1 cellular context compared by ENCODE assay signal in the genomic region with DNA sequence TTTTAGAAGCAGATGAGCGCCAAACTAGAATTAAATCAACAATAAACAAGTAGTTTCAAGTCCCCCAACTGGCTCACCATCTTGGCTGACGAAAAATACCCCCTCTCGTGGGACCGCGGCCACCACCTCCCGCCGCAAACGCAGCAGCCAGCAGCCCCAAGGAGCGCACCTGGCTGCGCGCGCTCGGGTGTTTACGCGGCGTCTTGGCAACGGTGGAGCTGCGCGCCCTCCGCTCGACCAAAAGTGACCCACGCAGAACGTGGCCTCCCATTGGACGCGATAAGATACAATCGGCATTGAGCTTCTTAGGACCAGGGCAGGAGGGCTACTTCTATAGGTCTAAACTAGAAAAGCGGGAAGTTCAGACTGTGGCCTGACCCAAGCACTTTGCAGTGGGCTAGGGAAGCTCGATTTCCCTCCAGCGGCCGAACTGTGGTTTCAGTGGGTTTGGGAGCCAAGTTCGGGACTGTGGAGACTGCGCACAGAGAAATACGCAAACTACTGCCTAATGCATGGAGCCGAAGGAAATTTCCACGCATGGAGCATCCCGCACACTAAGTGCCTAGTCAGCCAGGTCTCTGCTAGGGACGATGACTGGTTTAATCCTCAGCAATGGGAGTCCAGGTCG.
TF ChIP-seq lines count a peak whose summit lies in the region.

MNS1 (minus strand) TSS at position 245 of the 628 bp plus-strand sequence; CDS start at position 80, 165 bp downstream.

TF ChIP-seq in HepG2, 621 proteins besides CTCF, POLR2A, EP300 and RAD21 (continued from another document and continues in another):
- no peak for TF ChIP-seq ZNF556 (CRISPR knock-in tag; IDR thresholded peaks at IDR 0.05; ENCODE audit: borderline replicate concordance)
- TF ChIP-seq ATF3 (CRISPR knock-in tag; IDR thresholded peaks at IDR 0.05) = no peak
- TF ChIP-seq CHD4 (IDR thresholded peaks at IDR 0.05; ENCODE audit: borderline replicate concordance, low read length) = no peak
- no peak for TF ChIP-seq ZKSCAN8 (CRISPR knock-in tag; IDR thresholded peaks at IDR 0.05; ENCODE audit: borderline replicate concordance)
- 0 out of 2 replicates have a peak, but pooled peaks have one; percentile 23 for TF ChIP-seq KDM5A (IDR thresholded peaks at IDR 0.05; ENCODE audit: borderline replicate concordance, low read length)
- TF ChIP-seq SATB2 (CRISPR knock-in tag; IDR thresholded peaks at IDR 0.05) = no peak
- peak; percentile 39; the same call in 1 of the 2 replicates for TF ChIP-seq NFKB2 (CRISPR knock-in tag; IDR thresholded peaks at IDR 0.05; ENCODE audit: borderline replicate concordance)
- no peak for TF ChIP-seq MATR3 (CRISPR knock-in tag; IDR thresholded peaks at IDR 0.05)
- TF ChIP-seq FOXA3 (CRISPR knock-in tag; IDR thresholded peaks at IDR 0.05) = peak; percentile 45; the same call in 1 of the 2 replicates
- no peak for TF ChIP-seq FOXK2 (IDR thresholded peaks at IDR 0.05)
- no peak for TF ChIP-seq USF2 (IDR thresholded peaks at IDR 0.05; ENCODE audit: low read depth, low read length)
- TF ChIP-seq USF2 (CRISPR knock-in tag; IDR thresholded peaks at IDR 0.05; ENCODE audit: borderline replicate concordance) = no peak
- TF ChIP-seq POGZ (CRISPR knock-in tag; IDR thresholded peaks at IDR 0.05) = peak; percentile 84
- TF ChIP-seq, protein P1, sequence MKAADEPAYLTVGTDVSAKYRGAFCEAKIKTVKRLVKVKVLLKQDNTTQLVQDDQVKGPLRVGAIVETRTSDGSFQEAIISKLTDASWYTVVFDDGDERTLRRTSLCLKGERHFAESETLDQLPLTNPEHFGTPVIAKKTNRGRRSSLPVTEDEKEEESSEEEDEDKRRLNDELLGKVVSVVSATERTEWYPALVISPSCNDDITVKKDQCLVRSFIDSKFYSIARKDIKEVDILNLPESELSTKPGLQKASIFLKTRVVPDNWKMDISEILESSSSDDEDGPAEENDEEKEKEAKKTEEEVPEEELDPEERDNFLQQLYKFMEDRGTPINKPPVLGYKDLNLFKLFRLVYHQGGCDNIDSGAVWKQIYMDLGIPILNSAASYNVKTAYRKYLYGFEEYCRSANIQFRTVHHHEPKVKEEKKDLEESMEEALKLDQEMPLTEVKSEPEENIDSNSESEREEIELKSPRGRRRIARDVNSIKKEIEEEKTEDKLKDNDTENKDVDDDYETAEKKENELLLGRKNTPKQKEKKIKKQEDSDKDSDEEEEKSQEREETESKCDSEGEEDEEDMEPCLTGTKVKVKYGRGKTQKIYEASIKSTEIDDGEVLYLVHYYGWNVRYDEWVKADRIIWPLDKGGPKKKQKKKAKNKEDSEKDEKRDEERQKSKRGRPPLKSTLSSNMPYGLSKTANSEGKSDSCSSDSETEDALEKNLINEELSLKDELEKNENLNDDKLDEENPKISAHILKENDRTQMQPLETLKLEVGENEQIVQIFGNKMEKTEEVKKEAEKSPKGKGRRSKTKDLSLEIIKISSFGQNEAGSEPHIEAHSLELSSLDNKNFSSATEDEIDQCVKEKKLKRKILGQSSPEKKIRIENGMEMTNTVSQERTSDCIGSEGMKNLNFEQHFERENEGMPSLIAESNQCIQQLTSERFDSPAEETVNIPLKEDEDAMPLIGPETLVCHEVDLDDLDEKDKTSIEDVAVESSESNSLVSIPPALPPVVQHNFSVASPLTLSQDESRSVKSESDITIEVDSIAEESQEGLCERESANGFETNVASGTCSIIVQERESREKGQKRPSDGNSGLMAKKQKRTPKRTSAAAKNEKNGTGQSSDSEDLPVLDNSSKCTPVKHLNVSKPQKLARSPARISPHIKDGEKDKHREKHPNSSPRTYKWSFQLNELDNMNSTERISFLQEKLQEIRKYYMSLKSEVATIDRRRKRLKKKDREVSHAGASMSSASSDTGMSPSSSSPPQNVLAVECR (CRISPR knock-in tag; IDR thresholded peaks at IDR 0.05; ENCODE audit: borderline replicate concordance) = peak; percentile 89; the same call in 1 of the 2 replicates
- TF ChIP-seq ARNT2 (CRISPR knock-in tag; IDR thresholded peaks at IDR 0.05; ENCODE audit: low read depth) = 0 out of 2 replicates have a peak, but pooled peaks have one; percentile 51
- no peak for TF ChIP-seq RARA (CRISPR knock-in tag; IDR thresholded peaks at IDR 0.05)
- TF ChIP-seq, protein P2, sequence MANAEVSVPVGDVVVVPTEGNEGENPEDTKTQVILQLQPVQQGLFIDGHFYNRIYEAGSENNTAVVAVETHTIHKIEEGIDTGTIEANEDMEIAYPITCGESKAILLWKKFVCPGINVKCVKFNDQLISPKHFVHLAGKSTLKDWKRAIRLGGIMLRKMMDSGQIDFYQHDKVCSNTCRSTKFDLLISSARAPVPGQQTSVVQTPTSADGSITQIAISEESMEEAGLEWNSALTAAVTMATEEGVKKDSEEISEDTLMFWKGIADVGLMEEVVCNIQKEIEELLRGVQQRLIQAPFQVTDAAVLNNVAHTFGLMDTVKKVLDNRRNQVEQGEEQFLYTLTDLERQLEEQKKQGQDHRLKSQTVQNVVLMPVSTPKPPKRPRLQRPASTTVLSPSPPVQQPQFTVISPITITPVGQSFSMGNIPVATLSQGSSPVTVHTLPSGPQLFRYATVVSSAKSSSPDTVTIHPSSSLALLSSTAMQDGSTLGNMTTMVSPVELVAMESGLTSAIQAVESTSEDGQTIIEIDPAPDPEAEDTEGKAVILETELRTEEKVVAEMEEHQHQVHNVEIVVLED (CRISPR knock-in tag; IDR thresholded peaks at IDR 0.05; ENCODE audit: borderline replicate concordance) = peak; percentile 82
- peak; percentile 37 for TF ChIP-seq ZNF883 (CRISPR knock-in tag; IDR thresholded peaks at IDR 0.05; ENCODE audit: not compliant biosample characterization)
- TF ChIP-seq ZNF598 (CRISPR knock-in tag; IDR thresholded peaks at IDR 0.05; ENCODE audit: borderline replicate concordance) = peak; percentile 65; the same call in 1 of the 2 replicates
- TF ChIP-seq, protein P3, sequence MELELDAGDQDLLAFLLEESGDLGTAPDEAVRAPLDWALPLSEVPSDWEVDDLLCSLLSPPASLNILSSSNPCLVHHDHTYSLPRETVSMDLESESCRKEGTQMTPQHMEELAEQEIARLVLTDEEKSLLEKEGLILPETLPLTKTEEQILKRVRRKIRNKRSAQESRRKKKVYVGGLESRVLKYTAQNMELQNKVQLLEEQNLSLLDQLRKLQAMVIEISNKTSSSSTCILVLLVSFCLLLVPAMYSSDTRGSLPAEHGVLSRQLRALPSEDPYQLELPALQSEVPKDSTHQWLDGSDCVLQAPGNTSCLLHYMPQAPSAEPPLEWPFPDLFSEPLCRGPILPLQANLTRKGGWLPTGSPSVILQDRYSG (CRISPR knock-in tag; IDR thresholded peaks at IDR 0.05) = no peak
- TF ChIP-seq HNRNPLL (IDR thresholded peaks at IDR 0.05; ENCODE audit: low read depth, low read length, poor library complexity, severe bottlenecking) = peak; percentile 95
- TF ChIP-seq ZNF451 (CRISPR knock-in tag; IDR thresholded peaks at IDR 0.05) = no peak
- TF ChIP-seq, protein P4, sequence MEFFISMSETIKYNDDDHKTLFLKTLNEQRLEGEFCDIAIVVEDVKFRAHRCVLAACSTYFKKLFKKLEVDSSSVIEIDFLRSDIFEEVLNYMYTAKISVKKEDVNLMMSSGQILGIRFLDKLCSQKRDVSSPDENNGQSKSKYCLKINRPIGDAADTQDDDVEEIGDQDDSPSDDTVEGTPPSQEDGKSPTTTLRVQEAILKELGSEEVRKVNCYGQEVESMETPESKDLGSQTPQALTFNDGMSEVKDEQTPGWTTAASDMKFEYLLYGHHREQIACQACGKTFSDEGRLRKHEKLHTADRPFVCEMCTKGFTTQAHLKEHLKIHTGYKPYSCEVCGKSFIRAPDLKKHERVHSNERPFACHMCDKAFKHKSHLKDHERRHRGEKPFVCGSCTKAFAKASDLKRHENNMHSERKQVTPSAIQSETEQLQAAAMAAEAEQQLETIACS (CRISPR knock-in tag; IDR thresholded peaks at IDR 0.05) = peak; percentile 84
- TF ChIP-seq, protein P5, sequence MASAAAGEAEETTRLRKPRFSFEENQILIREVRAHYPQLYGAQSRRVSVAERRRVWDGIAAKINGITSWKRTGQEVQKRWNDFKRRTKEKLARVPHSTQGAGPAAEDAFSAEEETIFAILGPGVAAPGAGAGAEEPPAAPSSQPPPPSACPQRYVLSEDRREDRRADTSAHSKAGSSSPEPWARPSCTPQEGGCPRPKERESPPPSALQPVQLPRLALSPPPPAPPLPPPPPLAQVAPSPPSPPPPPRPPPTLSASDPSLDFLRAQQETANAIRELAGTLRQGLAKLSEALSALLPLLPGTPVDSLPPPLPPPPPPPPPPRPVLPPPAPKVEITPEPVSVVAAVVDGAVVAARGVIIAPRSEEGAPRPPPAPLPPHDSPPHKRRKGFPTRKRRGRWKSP (CRISPR knock-in tag; IDR thresholded peaks at IDR 0.05) = peak; percentile 94
- TF ChIP-seq ZNF597 (CRISPR knock-in tag; IDR thresholded peaks at IDR 0.05) = no peak
- TF ChIP-seq MXI1 (IDR thresholded peaks at IDR 0.05; ENCODE audit: borderline replicate concordance, low read depth, low read length) = peak; percentile 85; the same call in 2 of the 3 replicates
- no peak for TF ChIP-seq TOPORS (CRISPR knock-in tag; IDR thresholded peaks at IDR 0.05)
- peak; percentile 96 for TF ChIP-seq TFDP2 (CRISPR knock-in tag; IDR thresholded peaks at IDR 0.05)
- no peak for TF ChIP-seq ZFY (CRISPR knock-in tag; IDR thresholded peaks at IDR 0.05)
- peak; percentile 48; the same call in 1 of the 2 replicates for TF ChIP-seq REPIN1 (CRISPR knock-in tag; IDR thresholded peaks at IDR 0.05; ENCODE audit: borderline replicate concordance, low read depth)
- TF ChIP-seq, protein P6, sequence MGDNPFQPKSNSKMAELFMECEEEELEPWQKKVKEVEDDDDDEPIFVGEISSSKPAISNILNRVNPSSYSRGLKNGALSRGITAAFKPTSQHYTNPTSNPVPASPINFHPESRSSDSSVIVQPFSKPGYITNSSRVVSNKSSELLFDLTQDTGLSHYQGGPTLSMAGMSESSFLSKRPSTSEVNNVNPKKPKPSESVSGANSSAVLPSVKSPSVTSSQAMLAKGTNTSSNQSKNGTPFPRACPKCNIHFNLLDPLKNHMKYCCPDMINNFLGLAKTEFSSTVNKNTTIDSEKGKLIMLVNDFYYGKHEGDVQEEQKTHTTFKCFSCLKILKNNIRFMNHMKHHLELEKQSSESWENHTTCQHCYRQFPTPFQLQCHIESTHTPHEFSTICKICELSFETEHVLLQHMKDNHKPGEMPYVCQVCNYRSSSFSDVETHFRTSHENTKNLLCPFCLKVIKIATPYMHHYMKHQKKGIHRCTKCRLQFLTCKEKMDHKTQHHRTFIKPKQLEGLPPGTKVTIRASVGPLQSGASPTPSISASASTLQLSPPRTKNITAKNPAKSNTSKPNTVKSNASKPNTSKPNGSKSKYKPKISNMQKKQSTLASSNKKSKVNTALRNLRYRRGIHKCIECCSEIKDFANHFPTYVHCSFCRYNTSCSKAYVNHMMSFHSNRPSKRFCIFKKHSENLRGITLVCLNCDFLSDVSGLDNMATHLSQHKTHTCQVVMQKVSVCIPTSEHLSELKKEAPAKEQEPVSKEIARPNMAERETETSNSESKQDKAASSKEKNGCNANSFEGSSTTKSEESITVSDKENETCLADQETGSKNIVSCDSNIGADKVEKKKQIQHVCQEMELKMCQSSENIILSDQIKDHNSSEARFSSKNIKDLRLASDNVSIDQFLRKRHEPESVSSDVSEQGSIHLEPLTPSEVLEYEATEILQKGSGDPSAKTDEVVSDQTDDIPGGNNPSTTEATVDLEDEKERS (CRISPR knock-in tag; IDR thresholded peaks at IDR 0.05) = no peak
- 0 out of 2 replicates have a peak, but pooled peaks have one; percentile 3 for TF ChIP-seq MAZ (IDR thresholded peaks at IDR 0.05; ENCODE audit: borderline replicate concordance, low read depth, low read length)
- TF ChIP-seq MAZ (CRISPR knock-in tag; IDR thresholded peaks at IDR 0.05; ENCODE audit: low read depth) = no peak
- TF ChIP-seq RFX1 (IDR thresholded peaks at IDR 0.05) = peak; percentile 89
- 0 out of 2 replicates have a peak, but pooled peaks have one; percentile 47 for TF ChIP-seq RNF2 (conservative IDR thresholded peaks at IDR 0.05; ENCODE audit: low read depth)
- TF ChIP-seq ZNF337 (CRISPR knock-in tag; IDR thresholded peaks at IDR 0.05; ENCODE audit: borderline replicate concordance, low read depth) = 0 out of 2 replicates have a peak, but pooled peaks have one; percentile 35
- TF ChIP-seq ZFAT (CRISPR knock-in tag; conservative IDR thresholded peaks at IDR 0.05) = no peak
- 0 out of 2 replicates have a peak, but pooled peaks have one; percentile 39 for TF ChIP-seq MIXL1 (CRISPR knock-in tag; IDR thresholded peaks at IDR 0.05)
- peak; percentile 33; the same call in 1 of the 2 replicates for TF ChIP-seq MYC (CRISPR knock-in tag; IDR thresholded peaks at IDR 0.05; ENCODE audit: borderline replicate concordance)
- TF ChIP-seq ZSCAN12 (CRISPR knock-in tag; IDR thresholded peaks at IDR 0.05) = no peak
